ENCODE assay signal across 11 cellular contexts in genomic region chr17:59093702-59094231, GRCh38. TPM values are rescaled to one million over a fixed set of nuclear protein-coding genes. Genes with fewer than 3 reads are reported as not detected.
A peak's percentile ranks its signal among the peaks of the same experiment; 100 is the strongest.
DNase-seq lines count a peak whose midpoint lies in the region; ATAC-seq and TF ChIP-seq lines count a peak whose summit lies in the region.
"Had no signal": no experiment of that assay in that cellular context is flagged by ENCODE, and none has a peak within 500 bp of the region (broad histone marks: within the 10 kb centered on the region; RNA-seq: fewer than 3 reads in every experiment).

No MANE protein-coding gene starts in this region.

- H3K9me3 Mint-ChIP-seq in stimulated activated naive B cell treated with anti-CD40 and anti-IgM and Interleukin-4, amounts not matched to agents 10 μg/mL and 1 μg/mL and 100 μg/mL, for 72 hours = peaks cover 0 to 1% of the 10 kb centered on the region in 2 donors
- H3K9me3 Mint-ChIP-seq: activated naive CD8-positive, alpha-beta T cell treated with anti-CD3 and anti-CD28 coated beads, Interleukin-2, amount 10 ng/mL, durations not matched to agents 7 days and 5 days; naive thymus-derived CD8-positive, alpha-beta T cell had no signal

- intact Hi-C loops in left ventricle myocardium superior (cut with micrococcal nuclease) = no loop called here

- H3K27me3 Mint-ChIP-seq in stimulated activated naive B cell treated with anti-CD40 and anti-IgM and Interleukin-4, amounts not matched to agents 10 μg/mL and 1 μg/mL and 100 μg/mL, for 72 hours = no peaks in the 10 kb centered on the region
- H3K27me3 Mint-ChIP-seq: activated naive CD8-positive, alpha-beta T cell treated with anti-CD3 and anti-CD28 coated beads, Interleukin-2, amount 10 ng/mL, durations not matched to agents 7 days and 5 days; naive thymus-derived CD8-positive, alpha-beta T cell had no signal

- DNase-seq in amniotic epithelial cell (ENCODE audit: low read depth) (peak; percentile 98), left ventricle myocardium superior (peak; percentile 51), stromal cell of bone marrow (ENCODE audit: low read depth) (peak; percentile 81), mesenteric fat pad (ENCODE audit: low spot score) (no peak), substantia nigra (lab: John Stamatoyannopoulos, UW) (no peak)
- no peak for DNase-seq in stimulated activated naive B cell treated with anti-CD40 and anti-IgM and Interleukin-4, amounts not matched to agents 10 μg/mL and 1 μg/mL and 100 μg/mL, for 72 hours
- DNase-seq: activated naive CD8-positive, alpha-beta T cell treated with anti-CD3 and anti-CD28 coated beads, Interleukin-2, amount 10 ng/mL, durations not matched to agents 7 days and 5 days; naive thymus-derived CD8-positive, alpha-beta T cell had no signal

- H3K27ac Mint-ChIP-seq in stimulated activated naive B cell treated with anti-CD40 and anti-IgM and Interleukin-4, amounts not matched to agents 10 μg/mL and 1 μg/mL and 100 μg/mL, for 72 hours = no peak overlapping the region

- H3K27ac ChIP-seq in HEK293 (ENCODE audit: extremely low read depth, low read depth, low read length) (peak overlapping the region; percentile 62), substantia nigra (ENCODE audit: low read depth, low read length, poor library complexity, severe bottlenecking) (no peak overlapping the region)
- H3K27ac ChIP-seq: HL-60 had no signal

- H3K4me1 ChIP-seq in HEK293 (ENCODE audit: control insufficient read depth, insufficient read depth, low read length) = peaks cover 31% of the 10 kb centered on the region

- H3K4me1 Mint-ChIP-seq in stimulated activated naive B cell treated with anti-CD40 and anti-IgM and Interleukin-4, amounts not matched to agents 10 μg/mL and 1 μg/mL and 100 μg/mL, for 72 hours = peaks cover 8 to 9% of the 10 kb centered on the region in 2 donors

- CTCF ChIA-PET in HEK293 (lab: Yijun Ruan, JAX) = interaction anchor here (1.8 kb wide), 1 partner anchor 575 kb away, joined by 7 read pairs; no protein-coding TSS in a partner anchor

- peak overlapping the region; percentile 27 for H3K4me3 ChIP-seq in HEK293 (ENCODE audit: low read depth, low read length)

- POLR2A ChIA-PET in HEK293 (lab: Yijun Ruan, JAX) = interaction anchor here (0.9 to 6.1 kb wide), 4 partner anchors 11 to 462 kb away, joined by 3 to 68 read pairs (median 19); partner anchors contain the start of genes PRR11, SKA2 and TRIM37

- H3K36me3 Mint-ChIP-seq in stimulated activated naive B cell treated with anti-CD40 and anti-IgM and Interleukin-4, amounts not matched to agents 10 μg/mL and 1 μg/mL and 100 μg/mL, for 72 hours = peaks cover 15 to 20% of the 10 kb centered on the region in 2 donors

- ATAC-seq in left ventricle myocardium superior = peak; percentile 86
- no peak for ATAC-seq in stimulated activated naive B cell treated with anti-CD40 and anti-IgM and Interleukin-4, amounts not matched to agents 10 μg/mL and 1 μg/mL and 100 μg/mL, for 72 hours (replicated peaks)
- ATAC-seq in GM19035 (IDR thresholded peaks at IDR 0.05; ENCODE audit: unreplicated experiment) = no peak
- ATAC-seq: naive thymus-derived CD8-positive, alpha-beta T cell had no signal

- H3K4me3 Mint-ChIP-seq in stimulated activated naive B cell treated with anti-CD40 and anti-IgM and Interleukin-4, amounts not matched to agents 10 μg/mL and 1 μg/mL and 100 μg/mL, for 72 hours = no peak overlapping the region
- H3K4me3 Mint-ChIP-seq: activated naive CD8-positive, alpha-beta T cell treated with anti-CD3 and anti-CD28 coated beads, Interleukin-2, amount 10 ng/mL, durations not matched to agents 7 days and 5 days; naive thymus-derived CD8-positive, alpha-beta T cell had no signal

- no peak for TF ChIP-seq CTCF in HEK293 (tag by site-specific recombination; IDR thresholded peaks at IDR 0.05)

- peaks cover 19 to 21% of the 10 kb centered on the region in 2 experiments for H3K36me3 ChIP-seq in HEK293 (ENCODE audit: control insufficient read depth in 2 of 2, insufficient read depth in 1 of 2, low read length in 2 of 2)

- H3K9me3 ChIP-seq in HEK293 (ENCODE audit: control insufficient read depth, insufficient read depth, low read depth, low read length) = no peaks in the 10 kb centered on the region

TF ChIP-seq in HEK293, 187 proteins besides CTCF, POLR2A, EP300 and RAD21 (continues in another document):
- TF ChIP-seq REST (tag by site-specific recombination; IDR thresholded peaks at IDR 0.05) (no peak), ZNF239 (tag by site-specific recombination; IDR thresholded peaks at IDR 0.05) (no peak), ZNF626 (tag by site-specific recombination; IDR thresholded peaks at IDR 0.05) (no peak), ZNF248 (tag by site-specific recombination; IDR thresholded peaks at IDR 0.05) (no peak), EGR2 (tag by site-specific recombination; IDR thresholded peaks at IDR 0.05; ENCODE audit: low read depth) (no peak), ZNF692 (tag by site-specific recombination; IDR thresholded peaks at IDR 0.05) (no peak), IKZF3 (tag by site-specific recombination; IDR thresholded peaks at IDR 0.05) (0 out of 2 replicates have a peak, but pooled peaks have one; percentile 43), ZFP69B (tag by site-specific recombination; IDR thresholded peaks at IDR 0.05) (0 out of 2 replicates have a peak, but pooled peaks have one; percentile 39), ZNF830 (tag by site-specific recombination; IDR thresholded peaks at IDR 0.05; ENCODE audit: low read depth) (no peak), KLF16 (tag by site-specific recombination; IDR thresholded peaks at IDR 0.05) (peak; percentile 36; the same call in 1 of the 2 replicates), ZNF514 (tag by site-specific recombination; IDR thresholded peaks at IDR 0.05) (no peak), ZNF747 (tag by site-specific recombination; IDR thresholded peaks at IDR 0.05) (no peak), ZNF24 (tag by site-specific recombination; IDR thresholded peaks at IDR 0.05) (peak; percentile 50; the same call in 1 of the 2 replicates), ZNF670 (tag by site-specific recombination; IDR thresholded peaks at IDR 0.05; ENCODE audit: low read depth) (no peak), SCRT1 (tag by site-specific recombination; IDR thresholded peaks at IDR 0.05; ENCODE audit: borderline replicate concordance) (no peak), HOXD13 (CRISPR knock-in tag; IDR thresholded peaks at IDR 0.05; ENCODE audit: borderline replicate concordance) (peak; percentile 80; the same call in 1 of the 2 replicates)
- TF ChIP-seq, protein P1, sequence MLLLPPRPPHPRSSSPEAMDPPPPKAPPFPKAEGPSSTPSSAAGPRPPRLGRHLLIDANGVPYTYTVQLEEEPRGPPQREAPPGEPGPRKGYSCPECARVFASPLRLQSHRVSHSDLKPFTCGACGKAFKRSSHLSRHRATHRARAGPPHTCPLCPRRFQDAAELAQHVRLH (tag by site-specific recombination; IDR thresholded peaks at IDR 0.05) = peak; percentile 44; the same call in 1 of the 2 replicates
- TF ChIP-seq, protein P2, sequence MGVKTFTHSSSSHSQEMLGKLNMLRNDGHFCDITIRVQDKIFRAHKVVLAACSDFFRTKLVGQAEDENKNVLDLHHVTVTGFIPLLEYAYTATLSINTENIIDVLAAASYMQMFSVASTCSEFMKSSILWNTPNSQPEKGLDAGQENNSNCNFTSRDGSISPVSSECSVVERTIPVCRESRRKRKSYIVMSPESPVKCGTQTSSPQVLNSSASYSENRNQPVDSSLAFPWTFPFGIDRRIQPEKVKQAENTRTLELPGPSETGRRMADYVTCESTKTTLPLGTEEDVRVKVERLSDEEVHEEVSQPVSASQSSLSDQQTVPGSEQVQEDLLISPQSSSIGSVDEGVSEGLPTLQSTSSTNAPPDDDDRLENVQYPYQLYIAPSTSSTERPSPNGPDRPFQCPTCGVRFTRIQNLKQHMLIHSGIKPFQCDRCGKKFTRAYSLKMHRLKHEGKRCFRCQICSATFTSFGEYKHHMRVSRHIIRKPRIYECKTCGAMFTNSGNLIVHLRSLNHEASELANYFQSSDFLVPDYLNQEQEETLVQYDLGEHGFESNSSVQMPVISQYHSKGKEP (tag by site-specific recombination; IDR thresholded peaks at IDR 0.05) = peak; percentile 97

RNA-seq across cellular contexts. Expression of gene TRIM37, which starts 12.9 kb away (rescaled TPM):
- 19.4 TPM for total RNA-seq in left ventricle myocardium superior
- total RNA-seq in mesenteric fat pad = 16.0 TPM

Comparison
In these comparisons a context has a peak if more than half of its experiments do, and no peak if none do; other contexts are left out.
1. DNase-seq: peak in amniotic epithelial cell (single experiment), left ventricle myocardium superior (single experiment) and stromal cell of bone marrow (single experiment); none in mesenteric fat pad (single experiment), stimulated activated naive B cell treated with anti-CD40 and anti-IgM and Interleukin-4, amounts not matched to agents 10 μg/mL and 1 μg/mL and 100 μg/mL, for 72 hours (single experiment) and substantia nigra (0 of 49).